ENCODE assay signal across 10 cellular contexts in genomic region chr10:102785818-102786217, GRCh38. TPM values are rescaled to one million over a fixed set of nuclear protein-coding genes. Genes with fewer than 3 reads are reported as not detected.
DNase-seq lines count a peak whose midpoint lies in the region; ATAC-seq lines count a peak whose summit lies in the region.
"Had no signal": no experiment of that assay in that cellular context is flagged by ENCODE, and none has a peak within 500 bp of the region (broad histone marks: within the 10 kb centered on the region; RNA-seq: fewer than 3 reads in every experiment).

No MANE protein-coding gene starts in this region.

- peaks cover 0 to 27% (median 12%) of the 10 kb centered on the region in 11 experiments; a peak in 19 of 22 replicates for H3K9me3 ChIP-seq in BLaER1 treated with 17β-estradiol and CSF1 and Interleukin-3, amounts not matched to agents 10 nM and 100 nM (replicated peaks in 1 of 11)

- no peaks in the 10 kb centered on the region for H3K27me3 Mint-ChIP-seq in T-cell

- peak overlapping the region in 9 of 11 experiments; percentile 49 to 87 (median 61); a peak in 19 of 22 replicates for H3K27ac ChIP-seq in BLaER1 treated with 17β-estradiol and CSF1 and Interleukin-3, amounts not matched to agents 10 nM and 100 nM
- H3K27ac ChIP-seq in rectal smooth muscle tissue (ENCODE audit: low read depth, low read length): peak overlapping the region; percentile 15

- CTCF ChIA-PET in T-cell (lab: Charles Lee): no interaction called here

- intact Hi-C loops in left ventricle myocardium superior (cut with micrococcal nuclease): no loop called here

- peak overlapping the region; percentile 33 to 97 (median 81) for H3K4me2 ChIP-seq in BLaER1 treated with 17β-estradiol and CSF1 and Interleukin-3, amounts not matched to agents 10 nM and 100 nM

- H3K4me3 Mint-ChIP-seq in T-cell: no peak overlapping the region

- DNase-seq in SKM-1 treated with dmso at 0.1 percent for 144 hours (lab: John Stamatoyannopoulos, UW; ENCODE audit: unreplicated experiment): peak; percentile 64
- peak; percentile 35 for DNase-seq in left ventricle myocardium superior
- DNase-seq in stimulated activated naive CD8-positive, alpha-beta T cell treated with anti-CD3 and anti-CD28 coated beads, Interleukin-15, Interleukin-2, amounts not matched to agents 100 U/mL and 50 U/mL, for 24 hours: no peak
- DNase-seq in T-cell: no peak
- DNase-seq in GOT3 (lab: John Stamatoyannopoulos, UW): no peak
- DNase-seq: activated CD4-positive, CD25-positive, alpha-beta regulatory T cell had no signal

- H3K4me1 Mint-ChIP-seq in T-cell: peaks cover 43 to 58% (median 51%) of the 10 kb centered on the region in 3 donors

- H3K36me3 Mint-ChIP-seq in T-cell: peaks cover 22% of the 10 kb centered on the region

- peak overlapping the region in 6 of 11 experiments; percentile 17 to 74 (median 60); a peak in 10 of 22 replicates for H3K9ac ChIP-seq in BLaER1 treated with 17β-estradiol and CSF1 and Interleukin-3, amounts not matched to agents 10 nM and 100 nM
- no peak overlapping the region for H3K9ac ChIP-seq in rectal smooth muscle tissue (ENCODE audit: low read length)

- H4K20me1 ChIP-seq in BLaER1 treated with 17β-estradiol and CSF1 and Interleukin-3, amounts not matched to agents 10 nM and 100 nM: peaks cover 0 to 49% (median 7%) of the 10 kb centered on the region in 11 experiments; a peak in 7 of 22 replicates

- peak overlapping the region in 7 of 10 experiments; percentile 10 to 56 (median 28); a peak in 11 of 20 replicates for H3K4me3 ChIP-seq in BLaER1 treated with 17β-estradiol and CSF1 and Interleukin-3, amounts not matched to agents 10 nM and 100 nM
- H3K4me3 ChIP-seq in rectal smooth muscle tissue (ENCODE audit: low read length): no peak overlapping the region

- no peaks in the 10 kb centered on the region for H3K27me3 ChIP-seq in BLaER1 treated with 17β-estradiol and CSF1 and Interleukin-3, amounts not matched to agents 10 nM and 100 nM
- no peaks in the 10 kb centered on the region for H3K27me3 ChIP-seq in rectal smooth muscle tissue (ENCODE audit: control insufficient read depth, insufficient read depth, low read length)

- ATAC-seq in left ventricle myocardium superior (peak; percentile 8), T-cell (replicated peaks in 1 of 4) (no peak), GM18868 (IDR thresholded peaks at IDR 0.05; ENCODE audit: unreplicated experiment) (no peak)
- ATAC-seq in stimulated activated naive CD8-positive, alpha-beta T cell treated with anti-CD3 and anti-CD28 coated beads, Interleukin-15, Interleukin-2, amounts not matched to agents 100 U/mL and 50 U/mL, for 24 hours: no peak

- H3K36me3 ChIP-seq in BLaER1 treated with 17β-estradiol and CSF1 and Interleukin-3, amounts not matched to agents 10 nM and 100 nM: peaks cover 10 to 45% (median 31%) of the 10 kb centered on the region in 11 experiments; a peak in 16 of 22 replicates
- H3K36me3 ChIP-seq in rectal smooth muscle tissue (ENCODE audit: control insufficient read depth, insufficient read depth, low read length): no peaks in the 10 kb centered on the region

- H3K9me3 Mint-ChIP-seq in T-cell: peaks cover 0 to 5% (median 0%) of the 10 kb centered on the region in 3 donors

- peaks cover 17 to 93% (median 57%) of the 10 kb centered on the region in 10 experiments for H3K4me1 ChIP-seq in BLaER1 treated with 17β-estradiol and CSF1 and Interleukin-3, amounts not matched to agents 10 nM and 100 nM
- H3K4me1 ChIP-seq in rectal smooth muscle tissue (ENCODE audit: control insufficient read depth, insufficient read depth, low read length): peaks cover 44% of the 10 kb centered on the region

- POLR2A ChIA-PET in T-cell (lab: Charles Lee): interaction anchor here in 1 of 2 donors (0.6 kb wide), 1 partner anchor 535 kb away, joined by 3 read pairs; no protein-coding TSS in a partner anchor

- no peak overlapping the region for H3K27ac Mint-ChIP-seq in T-cell

RNA-seq across cellular contexts. Expression of gene WBP1L, which starts 42.1 kb away (rescaled TPM):
- total RNA-seq in left ventricle myocardium superior (22.4 TPM), T-cell (10 to 100 TPM; 20.0 to 38.5 (median 33.0) TPM)

RNA-seq across cellular contexts. Expression of gene CYP17A1, which starts 51.4 kb away (rescaled TPM):
- total RNA-seq in left ventricle myocardium superior (not detected), T-cell (1 to 10 TPM in 3 of 5 donors, not detected in 2; 3.2 to 5.1 (median 4.1) TPM)
- total RNA-seq: H1 had no signal

Comparison
In these comparisons a context has a peak if more than half of its experiments do, and no peak if none do; other contexts are left out.
1. DNase-seq: peak in SKM-1 treated with dmso at 0.1 percent for 144 hours (single experiment) and left ventricle myocardium superior (single experiment); none in stimulated activated naive CD8-positive, alpha-beta T cell treated with anti-CD3 and anti-CD28 coated beads, Interleukin-15, Interleukin-2, amounts not matched to agents 100 U/mL and 50 U/mL, for 24 hours (single experiment), T-cell (0 of 34) and GOT3 (single experiment).